In genomic region chr22:17158176-17158567, GRCh38 we compare ENCODE assay signal across 8 cellular contexts. TPM values are rescaled to one million over a fixed set of nuclear protein-coding genes. Genes with fewer than 3 reads are reported as not detected.
DNase-seq lines count a peak whose midpoint lies in the region; ATAC-seq, FAIRE-seq and TF ChIP-seq lines count a peak whose summit lies in the region.

No MANE protein-coding gene starts in this region.

- H3K9me3 Mint-ChIP-seq in activated CD8-positive, alpha-beta memory T cell treated with anti-CD3 and anti-CD28 coated beads, Interleukin-2, amount 10 ng/mL, durations not matched to agents 7 days and 5 days (ENCODE audit: low read depth) = no peaks in the 10 kb centered on the region
- H3K9me3 Mint-ChIP-seq in astrocyte (ENCODE audit: unreplicated experiment) = no peaks in the 10 kb centered on the region

- TF ChIP-seq CTCF in astrocyte (IDR thresholded peaks at IDR 0.05; ENCODE audit: insufficient read depth, low read depth, low read length) (no peak), liver (IDR thresholded peaks at IDR 0.05; ENCODE audit: low read depth, low read length, missing input control) (no peak), thoracic aorta (IDR thresholded peaks at IDR 0.05) (no peak), GM10266 (IDR thresholded peaks at IDR 0.05; ENCODE audit: control insufficient read depth, insufficient read depth, low read depth, missing control alignments) (no peak)

- no peak for TF ChIP-seq RAD21 in liver (IDR thresholded peaks at IDR 0.05)

- H3K27me3 Mint-ChIP-seq in activated CD8-positive, alpha-beta memory T cell treated with anti-CD3 and anti-CD28 coated beads, Interleukin-2, amount 10 ng/mL, durations not matched to agents 7 days and 5 days = no peaks in the 10 kb centered on the region
- no peaks in the 10 kb centered on the region for H3K27me3 Mint-ChIP-seq in astrocyte (ENCODE audit: low read depth, unreplicated experiment)

- DNase-seq in activated CD8-positive, alpha-beta memory T cell treated with anti-CD3 and anti-CD28 coated beads, Interleukin-2, amount 10 ng/mL, durations not matched to agents 7 days and 5 days = no peak
- DNase-seq in activated CD8-positive, alpha-beta memory T cell treated with anti-CD3 and anti-CD28 coated beads, Interleukin-2, amount 50 U/mL, for 48 hours = no peak
- DNase-seq in astrocyte (ENCODE audit: low read depth) = no peak
- DNase-seq in thoracic aorta (ENCODE audit: low spot score) = no peak
- DNase-seq in anterior cingulate cortex (lab: John Stamatoyannopoulos, UW) = no peak
- DNase-seq in ACHN = no peak
- DNase-seq in GM10266 (ENCODE audit: extremely low spot score) = no peak

- H3K27me3 ChIP-seq in astrocyte (ENCODE audit: insufficient read depth, low read length) (no peaks in the 10 kb centered on the region), liver (ENCODE audit: control insufficient read depth in 4 of 4, insufficient read depth in 4 of 4, low read length in 3 of 4) (no peaks in the 10 kb centered on the region), thoracic aorta (replicated peaks; ENCODE audit: insufficient read depth) (no peaks in the 10 kb centered on the region)

- H3K9me3 ChIP-seq in astrocyte (ENCODE audit: insufficient read depth, low read depth, low read length) (no peaks in the 10 kb centered on the region), liver (ENCODE audit: control insufficient read depth in 4 of 4, low read length in 3 of 4) (no peaks in the 10 kb centered on the region), thoracic aorta (no peaks in the 10 kb centered on the region)

- peaks cover 5% of the 10 kb centered on the region for H3K36me3 Mint-ChIP-seq in activated CD8-positive, alpha-beta memory T cell treated with anti-CD3 and anti-CD28 coated beads, Interleukin-2, amount 10 ng/mL, durations not matched to agents 7 days and 5 days
- H3K36me3 Mint-ChIP-seq in astrocyte (ENCODE audit: low read depth, unreplicated experiment) = peaks cover 3% of the 10 kb centered on the region

- no peaks in the 10 kb centered on the region for H3K36me3 ChIP-seq in astrocyte (ENCODE audit: insufficient read depth, low read length)
- peaks cover 0 to 2% (median 0%) of the 10 kb centered on the region in 4 donors for H3K36me3 ChIP-seq in liver (ENCODE audit: control insufficient read depth in 4 of 4, insufficient read depth in 3 of 4, low read depth in 1 of 4, low read length in 3 of 4)
- no peaks in the 10 kb centered on the region for H3K36me3 ChIP-seq in thoracic aorta

- H3K9ac ChIP-seq in astrocyte (ENCODE audit: low read length) (peak overlapping the region; percentile 83), liver (ENCODE audit: low read depth in 1 of 2, low read length in 2 of 2) (peak overlapping the region; percentile 71 to 72)

- in situ Hi-C loops in ACHN (cut with HindIII; ENCODE audit: low pct_ligation_motif_present, low pct_unique_long_range_greater_than_20kb, low sequenced_read_pairs) = no loop called here

- H3K4me3 ChIP-seq in astrocyte (ENCODE audit: insufficient read depth, low read depth, low read length) = peak overlapping the region; percentile 71
- peak overlapping the region; percentile 78 to 87 (median 81) for H3K4me3 ChIP-seq in liver (ENCODE audit: low read depth in 1 of 3, low read length in 3 of 3)
- H3K4me3 ChIP-seq in thoracic aorta = peak overlapping the region; percentile 81

- H3K4me1 ChIP-seq in astrocyte (ENCODE audit: insufficient read depth, low read length) (peaks cover 11% of the 10 kb centered on the region), liver (ENCODE audit: control insufficient read depth in 4 of 4, insufficient read depth in 4 of 4, low read length in 3 of 4) (peaks cover 10 to 46% (median 29%) of the 10 kb centered on the region in 4 donors), thoracic aorta (ENCODE audit: control insufficient read depth in 1 of 2, low read depth in 2 of 2) (peaks cover 17 to 21% of the 10 kb centered on the region in 2 donors)

- H3K4me1 Mint-ChIP-seq in activated CD8-positive, alpha-beta memory T cell treated with anti-CD3 and anti-CD28 coated beads, Interleukin-2, amount 10 ng/mL, durations not matched to agents 7 days and 5 days = peaks cover 30% of the 10 kb centered on the region
- peaks cover 4% of the 10 kb centered on the region for H3K4me1 Mint-ChIP-seq in astrocyte (ENCODE audit: low read depth, unreplicated experiment)

- FAIRE-seq in astrocyte (lab: Jason Lieb, UNC) = no peak

- H3K27ac Mint-ChIP-seq in activated CD8-positive, alpha-beta memory T cell treated with anti-CD3 and anti-CD28 coated beads, Interleukin-2, amount 10 ng/mL, durations not matched to agents 7 days and 5 days = peak overlapping the region; percentile 76
- peak overlapping the region; percentile 62 for H3K27ac Mint-ChIP-seq in astrocyte (ENCODE audit: unreplicated experiment)

- H3K27ac ChIP-seq in astrocyte (ENCODE audit: low read depth, low read length) (peak overlapping the region; percentile 32), liver (ENCODE audit: low read depth in 1 of 2, low read length in 2 of 2) (peak overlapping the region; percentile 97 to 99), thoracic aorta (peak overlapping the region; percentile 71 to 95)

- H3K79me2 ChIP-seq in astrocyte (ENCODE audit: insufficient read depth, low read length) = peaks cover 47% of the 10 kb centered on the region

- peak overlapping the region; percentile 82 for H3K4me3 Mint-ChIP-seq in activated CD8-positive, alpha-beta memory T cell treated with anti-CD3 and anti-CD28 coated beads, Interleukin-2, amount 10 ng/mL, durations not matched to agents 7 days and 5 days
- H3K4me3 Mint-ChIP-seq in astrocyte (ENCODE audit: unreplicated experiment) = peak overlapping the region; percentile 85

- H4K20me1 ChIP-seq in astrocyte (ENCODE audit: insufficient read depth, low read length) = peaks cover 33% of the 10 kb centered on the region

- CTCF ChIA-PET in activated CD8-positive, alpha-beta memory T cell treated with anti-CD3 and anti-CD28 coated beads, Interleukin-2, amount 10 ng/mL, durations not matched to agents 7 days and 5 days (lab: Charles Lee) = interaction anchor here (0.9 to 10.4 kb wide), 9 partner anchors 15 to 344 kb away, joined by 3 to 87 read pairs (median 3); partner anchors contain the start of gene IL17RA

- H2AFZ ChIP-seq in astrocyte (ENCODE audit: low read depth, low read length) = peak overlapping the region; percentile 99

- H3K4me2 ChIP-seq in astrocyte (ENCODE audit: low read length) = peak overlapping the region; percentile 93

- ATAC-seq in activated CD8-positive, alpha-beta memory T cell treated with anti-CD3 and anti-CD28 coated beads, Interleukin-2, amount 10 ng/mL, durations not matched to agents 7 days and 5 days = no peak
- no peak for ATAC-seq in thoracic aorta (ENCODE audit: insufficient number of reproducible peaks, low FRiP score, low read depth)

- WGBS in liver = 26% methylated on average over 17 of the region's 17 CpGs

TF ChIP-seq in liver, 16 proteins besides CTCF, POLR2A, EP300 and RAD21 (continues in another document):
- TF ChIP-seq HNF4A (conservative IDR thresholded peaks at IDR 0.05) (no peak), YY1 (IDR thresholded peaks at IDR 0.05) (no peak), JUND (IDR thresholded peaks at IDR 0.05) (no peak), NR2F2 (IDR thresholded peaks at IDR 0.05) (no peak), TAF1 (conservative IDR thresholded peaks at IDR 0.05) (no peak), EGR1 (IDR thresholded peaks at IDR 0.05; ENCODE audit: low read depth in 2 of 2) (no peak), SP1 (IDR thresholded peaks at IDR 0.05) (no peak), GABPA (IDR thresholded peaks at IDR 0.05 in 1 of 2, conservative IDR thresholded peaks at IDR 0.05 in 1 of 2) (no peak), RXRA (IDR thresholded peaks at IDR 0.05) (no peak), MAX (IDR thresholded peaks at IDR 0.05) (no peak)
- TF ChIP-seq, protein P1, sequence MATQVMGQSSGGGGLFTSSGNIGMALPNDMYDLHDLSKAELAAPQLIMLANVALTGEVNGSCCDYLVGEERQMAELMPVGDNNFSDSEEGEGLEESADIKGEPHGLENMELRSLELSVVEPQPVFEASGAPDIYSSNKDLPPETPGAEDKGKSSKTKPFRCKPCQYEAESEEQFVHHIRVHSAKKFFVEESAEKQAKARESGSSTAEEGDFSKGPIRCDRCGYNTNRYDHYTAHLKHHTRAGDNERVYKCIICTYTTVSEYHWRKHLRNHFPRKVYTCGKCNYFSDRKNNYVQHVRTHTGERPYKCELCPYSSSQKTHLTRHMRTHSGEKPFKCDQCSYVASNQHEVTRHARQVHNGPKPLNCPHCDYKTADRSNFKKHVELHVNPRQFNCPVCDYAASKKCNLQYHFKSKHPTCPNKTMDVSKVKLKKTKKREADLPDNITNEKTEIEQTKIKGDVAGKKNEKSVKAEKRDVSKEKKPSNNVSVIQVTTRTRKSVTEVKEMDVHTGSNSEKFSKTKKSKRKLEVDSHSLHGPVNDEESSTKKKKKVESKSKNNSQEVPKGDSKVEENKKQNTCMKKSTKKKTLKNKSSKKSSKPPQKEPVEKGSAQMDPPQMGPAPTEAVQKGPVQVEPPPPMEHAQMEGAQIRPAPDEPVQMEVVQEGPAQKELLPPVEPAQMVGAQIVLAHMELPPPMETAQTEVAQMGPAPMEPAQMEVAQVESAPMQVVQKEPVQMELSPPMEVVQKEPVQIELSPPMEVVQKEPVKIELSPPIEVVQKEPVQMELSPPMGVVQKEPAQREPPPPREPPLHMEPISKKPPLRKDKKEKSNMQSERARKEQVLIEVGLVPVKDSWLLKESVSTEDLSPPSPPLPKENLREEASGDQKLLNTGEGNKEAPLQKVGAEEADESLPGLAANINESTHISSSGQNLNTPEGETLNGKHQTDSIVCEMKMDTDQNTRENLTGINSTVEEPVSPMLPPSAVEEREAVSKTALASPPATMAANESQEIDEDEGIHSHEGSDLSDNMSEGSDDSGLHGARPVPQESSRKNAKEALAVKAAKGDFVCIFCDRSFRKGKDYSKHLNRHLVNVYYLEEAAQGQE (IDR thresholded peaks at IDR 0.05) = no peak
- TF ChIP-seq, protein P2, sequence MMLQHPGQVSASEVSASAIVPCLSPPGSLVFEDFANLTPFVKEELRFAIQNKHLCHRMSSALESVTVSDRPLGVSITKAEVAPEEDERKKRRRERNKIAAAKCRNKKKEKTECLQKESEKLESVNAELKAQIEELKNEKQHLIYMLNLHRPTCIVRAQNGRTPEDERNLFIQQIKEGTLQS (IDR thresholded peaks at IDR 0.05) = no peak

RNA-seq across cellular contexts. Expression of gene HDHD5, which starts 0.9 kb away (rescaled TPM):
- 10 to 100 TPM; 23.8 to 31.6 TPM for total RNA-seq in activated CD8-positive, alpha-beta memory T cell treated with anti-CD3 and anti-CD28 coated beads, Interleukin-2, amount 10 ng/mL, durations not matched to agents 7 days and 5 days
- total RNA-seq in astrocyte = 27.6 and 28.8 TPM in 2 replicates
- 10 to 100 TPM; 13.2 to 38.2 TPM for total RNA-seq in liver
- 10 to 100 TPM; 33.5 to 46.1 TPM for polyA plus RNA-seq in liver
- 10 to 100 TPM; 32.6 to 50.1 TPM for total RNA-seq in thoracic aorta

RNA-seq across cellular contexts. Expression of gene TMEM121B, which starts 37.0 kb away (rescaled TPM):
- total RNA-seq in activated CD8-positive, alpha-beta memory T cell treated with anti-CD3 and anti-CD28 coated beads, Interleukin-2, amount 10 ng/mL, durations not matched to agents 7 days and 5 days = not detected
- total RNA-seq in astrocyte (1.6 and 1.9 TPM in 2 replicates), liver (under 1 TPM; 0.09 to 0.17 TPM), thoracic aorta (1 to 10 TPM; 1.1 to 2.0 TPM)
- under 1 TPM; 0.06 to 0.12 TPM for polyA plus RNA-seq in liver

Comparison
In these comparisons a context has a peak if more than half of its experiments do, and no peak if none do; other contexts are left out.
1. H3K27ac ChIP-seq: peak in every context shown above with its lines; median percentile 98 in liver; 83 in thoracic aorta; 32 in astrocyte.